10 cellular contexts compared by ENCODE assay signal in genomic region chr4:125735107-125735506, GRCh38.
DNase-seq lines count a peak whose midpoint lies in the region; ATAC-seq, FAIRE-seq and TF ChIP-seq lines count a peak whose summit lies in the region.
"Had no signal": no experiment of that assay in that cellular context is flagged by ENCODE, and none has a peak within 500 bp of the region (broad histone marks: within the 10 kb centered on the region; RNA-seq: fewer than 3 reads in every experiment).

No MANE protein-coding gene starts in this region.

- no peaks in the 10 kb centered on the region for H4K20me1 ChIP-seq in fibroblast of lung (ENCODE audit: control insufficient read depth, extremely low read depth, insufficient read depth, low read length)

- H3K4me1 ChIP-seq in fibroblast of lung (ENCODE audit: control insufficient read depth, extremely low read depth, insufficient read depth, low read length) = peaks cover 3% of the 10 kb centered on the region
- peaks cover 2 to 4% of the 10 kb centered on the region in 2 donors for H3K4me1 ChIP-seq in kidney (ENCODE audit: control insufficient read depth in 1 of 2, insufficient read depth in 1 of 2, low read depth in 1 of 2, low read length in 2 of 2)

- H3K4me1 Mint-ChIP-seq in nephron = peaks cover 28% of the 10 kb centered on the region

- no peak overlapping the region for H3K9ac ChIP-seq in fibroblast of lung (ENCODE audit: insufficient read depth, low read length)
- H3K9ac ChIP-seq in kidney (ENCODE audit: low read length in 2 of 2) = no peak overlapping the region
- H3K9ac ChIP-seq: KMS-11 had no signal

- no peak overlapping the region for H2AFZ ChIP-seq in fibroblast of lung (ENCODE audit: low read length)

- H3K27ac ChIP-seq in fibroblast of lung (ENCODE audit: insufficient read depth, low read length) (no peak overlapping the region), kidney (ENCODE audit: low read depth in 2 of 2, low read length in 2 of 2) (peak overlapping the region in 1 of 2 donors; percentile 14)
- H3K27ac ChIP-seq: KMS-11 had no signal

- no peak for FAIRE-seq in kidney (lab: Jason Lieb, UNC)

- no peaks in the 10 kb centered on the region for H3K36me3 ChIP-seq in fibroblast of lung (ENCODE audit: control insufficient read depth, insufficient read depth, low read length)
- H3K36me3 ChIP-seq in kidney (ENCODE audit: control insufficient read depth in 1 of 2, insufficient read depth in 2 of 2, low read length in 2 of 2) = no peaks in the 10 kb centered on the region

- H3K4me2 ChIP-seq in fibroblast of lung (ENCODE audit: extremely low read depth, insufficient read depth, low read length) = no peak overlapping the region
- H3K4me2 ChIP-seq: KMS-11 had no signal

- H3K9me3 ChIP-seq in fibroblast of lung (ENCODE audit: control insufficient read depth, insufficient read depth, low read depth, low read length) (no peaks in the 10 kb centered on the region), kidney (ENCODE audit: control insufficient read depth in 1 of 2, low read length in 2 of 2) (no peaks in the 10 kb centered on the region)

- DNase-seq in Caki2 (ENCODE audit: low read depth) (peak; percentile 73), RKO (ENCODE audit: low spot score) (peak; percentile 74), fibroblast of lung (ENCODE audit: low read depth in 2 of 2) (peak; percentile 84 to 96), GM10266 (ENCODE audit: extremely low spot score) (no peak), kidney (no peak)
- DNase-seq in NK-92 treated with Interleukin-12 subunit alpha and Interleukin-12 subunit beta, amount 100 ng/mL, for 24 hours (lab: John Stamatoyannopoulos, UW) = no peak
- DNase-seq: activated effector memory CD4-positive, alpha-beta T cell treated with anti-CD3 and anti-CD28 coated beads, Interleukin-2, amount 50 U/mL, for 16 hours had no signal

- ATAC-seq in HG03280 (IDR thresholded peaks at IDR 0.05; ENCODE audit: unreplicated experiment) = no peak

- in situ Hi-C loops in Caki2 (cut with HindIII; ENCODE audit: low pct_unique_long_range_greater_than_20kb, low sequenced_read_pairs) = no loop called here

- peaks cover 9% of the 10 kb centered on the region for H3K9me3 Mint-ChIP-seq in nephron

- H3K4me3 Mint-ChIP-seq in nephron = no peak overlapping the region

- no peaks in the 10 kb centered on the region for H3K27me3 ChIP-seq in fibroblast of lung (ENCODE audit: control insufficient read depth, insufficient read depth, low read length)

- H3K4me3 ChIP-seq in fibroblast of lung (replicated peaks in 1 of 4; ENCODE audit: control extremely low read depth in 1 of 4, insufficient read depth in 1 of 4, low read depth in 3 of 4, low read length in 4 of 4) = no peak overlapping the region
- H3K4me3 ChIP-seq in kidney (ENCODE audit: low read length in 2 of 2) = no peak overlapping the region

- peak overlapping the region; percentile 76 to 89 (median 82) for H3K27ac Mint-ChIP-seq in nephron

- no peaks in the 10 kb centered on the region for H3K36me3 Mint-ChIP-seq in nephron (ENCODE audit: low read depth)

- no peaks in the 10 kb centered on the region for H3K27me3 Mint-ChIP-seq in nephron (ENCODE audit: low read depth)

- intact Hi-C loops in kidney (cut with DNase I) = loop anchor here (10.0 kb wide), 1 partner anchor 420 kb away; the partner anchor contains the start of gene FAT4

- H3K79me2 ChIP-seq in fibroblast of lung (ENCODE audit: control insufficient read depth, insufficient read depth, low read length) = no peaks in the 10 kb centered on the region

- no peak for TF ChIP-seq CTCF in fibroblast of lung (conservative IDR thresholded peaks at IDR 0.05 in 1 of 2, IDR thresholded peaks at IDR 0.05 in 1 of 2; ENCODE audit: low read depth in 1 of 2, low read length in 2 of 2)
- TF ChIP-seq CTCF in nephron (IDR thresholded peaks at IDR 0.05; ENCODE audit: unreplicated experiment in 3 of 3) = no peak
- TF ChIP-seq CTCF in GM10266 (IDR thresholded peaks at IDR 0.05; ENCODE audit: control insufficient read depth, insufficient read depth, low read depth, missing control alignments) = no peak
- TF ChIP-seq CTCF in kidney (IDR thresholded peaks at IDR 0.05; ENCODE audit: borderline replicate concordance, extremely low read depth, insufficient read depth) = no peak

Comparison
In these comparisons a context has a peak if more than half of its experiments do, and no peak if none do; other contexts are left out.
1. DNase-seq: peak in Caki2 (single experiment), RKO (single experiment) and fibroblast of lung (2 of 2); none in GM10266 (single experiment), kidney (single experiment) and NK-92 treated with Interleukin-12 subunit alpha and Interleukin-12 subunit beta, amount 100 ng/mL, for 24 hours (single experiment).